ENCODE assay signal across 15 cellular contexts in the genomic region with DNA sequence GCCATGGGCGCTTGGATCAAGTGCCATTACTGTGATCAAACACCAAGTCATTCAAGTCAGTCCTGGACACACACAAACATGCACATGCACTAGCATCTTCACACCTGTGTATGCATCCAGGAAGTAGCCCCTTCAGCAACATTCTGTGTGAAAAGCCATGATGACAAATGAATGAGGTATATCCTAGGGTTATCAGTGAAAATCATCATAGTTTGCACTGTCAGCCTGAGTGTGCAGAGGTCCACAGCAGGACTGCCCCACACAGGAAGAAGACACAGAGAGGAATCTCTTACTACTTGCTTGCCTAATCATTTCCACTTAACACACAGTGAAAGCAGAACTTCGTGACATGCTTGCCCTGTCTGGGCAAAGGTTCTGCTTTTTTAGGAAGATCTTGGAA.
DNase-seq lines count a peak whose midpoint lies in the region; ATAC-seq lines count a peak whose summit lies in the region.
"Had no signal": no experiment of that assay in that cellular context is flagged by ENCODE, and none has a peak within 500 bp of the region (broad histone marks: within the 10 kb centered on the region; RNA-seq: fewer than 3 reads in every experiment).

No MANE protein-coding gene starts in this region.

- no peak overlapping the region for H3K4me3 Mint-ChIP-seq in central memory CD8-positive, alpha-beta T cell
- H3K4me3 Mint-ChIP-seq: activated naive CD4-positive, alpha-beta T cell treated with anti-CD3 and anti-CD28 coated beads, Interleukin-2, amount 10 ng/mL, durations not matched to agents 7 days and 5 days; T-helper 1 cell treated with Interleukin-12 subunit alpha and Interleukin-12 subunit beta and Interleukin-4 antibody, amounts not matched to agents 30 μg/mL and 1 μg/mL, for 36 hours had no signal

- no peaks in the 10 kb centered on the region for H3K9me3 Mint-ChIP-seq in central memory CD8-positive, alpha-beta T cell
- H3K9me3 Mint-ChIP-seq: activated naive CD4-positive, alpha-beta T cell treated with anti-CD3 and anti-CD28 coated beads, Interleukin-2, amount 10 ng/mL, durations not matched to agents 7 days and 5 days; T-helper 1 cell treated with Interleukin-12 subunit alpha and Interleukin-12 subunit beta and Interleukin-4 antibody, amounts not matched to agents 30 μg/mL and 1 μg/mL, for 36 hours had no signal

- H3K27ac Mint-ChIP-seq in central memory CD8-positive, alpha-beta T cell (ENCODE audit: low read depth), result no peak overlapping the region
- H3K27ac Mint-ChIP-seq: activated naive CD4-positive, alpha-beta T cell treated with anti-CD3 and anti-CD28 coated beads, Interleukin-2, amount 10 ng/mL, durations not matched to agents 7 days and 5 days; T-helper 1 cell treated with Interleukin-12 subunit alpha and Interleukin-12 subunit beta and Interleukin-4 antibody, amounts not matched to agents 30 μg/mL and 1 μg/mL, for 36 hours had no signal

- H3K36me3 Mint-ChIP-seq in central memory CD8-positive, alpha-beta T cell (ENCODE audit: insufficient read depth), result no peaks in the 10 kb centered on the region
- H3K36me3 Mint-ChIP-seq: activated naive CD4-positive, alpha-beta T cell treated with anti-CD3 and anti-CD28 coated beads, Interleukin-2, amount 10 ng/mL, durations not matched to agents 7 days and 5 days had no signal

- peak; percentile 52 for ATAC-seq in central memory CD8-positive, alpha-beta T cell (replicated peaks; ENCODE audit: extremely low read depth, poor library complexity, severe bottlenecking)
- ATAC-seq: PC-3 had no signal

- peak; percentile 21 for DNase-seq in NK-92 treated with Interleukin-12 subunit alpha and Interleukin-12 subunit beta, amount 100 ng/mL, for 24 hours (lab: John Stamatoyannopoulos, UW)
- no peak for DNase-seq in NK-92 (lab: John Stamatoyannopoulos, UW; ENCODE audit: unreplicated experiment)
- DNase-seq in MV-4-11 (lab: John Stamatoyannopoulos, UW), result peak; percentile 94
- no peak for DNase-seq in central memory CD8-positive, alpha-beta T cell (ENCODE audit: low spot score in 2 of 2)
- peak; percentile 72 for DNase-seq in pons (ENCODE audit: low spot score)
- no peak for DNase-seq in effector CD4-positive, alpha-beta T cell
- no peak for DNase-seq in NCI-H2196 treated with DMSO at 0.1 percent for 48 hours (lab: John Stamatoyannopoulos, UW; ENCODE audit: unreplicated experiment)
- no peak for DNase-seq in NCI-H187 treated with DMSO at 0.1 percent for 48 hours (lab: John Stamatoyannopoulos, UW)
- DNase-seq: activated naive CD4-positive, alpha-beta T cell treated with anti-CD3 and anti-CD28 coated beads, Interleukin-2, amount 10 ng/mL, durations not matched to agents 7 days and 5 days; MG63; NCI-H2171 treated with DMSO at 0.1 percent for 48 hours; nucleus accumbens; PC-3; small intestine had no signal

- no peaks in the 10 kb centered on the region for H3K27me3 Mint-ChIP-seq in central memory CD8-positive, alpha-beta T cell

- peaks cover 31% of the 10 kb centered on the region for H3K4me1 Mint-ChIP-seq in central memory CD8-positive, alpha-beta T cell

Comparison
In these comparisons a context has a peak if more than half of its experiments do, and no peak if none do; other contexts are left out.
1. DNase-seq: peak in NK-92 treated with Interleukin-12 subunit alpha and Interleukin-12 subunit beta, amount 100 ng/mL, for 24 hours (single experiment), MV-4-11 (single experiment) and pons (single experiment); none in NK-92 (single experiment), central memory CD8-positive, alpha-beta T cell (0 of 2), effector CD4-positive, alpha-beta T cell (single experiment), NCI-H2196 treated with DMSO at 0.1 percent for 48 hours (single experiment) and NCI-H187 treated with DMSO at 0.1 percent for 48 hours (single experiment).